ENCODE assay signal across 11 cellular contexts in genomic region chrX:136714626-136715599, GRCh38.
A peak's percentile ranks its signal among the peaks of the same experiment; 100 is the strongest.
DNase-seq lines count a peak whose midpoint lies in the region; ATAC-seq and TF ChIP-seq lines count a peak whose summit lies in the region.
"Had no signal": no experiment of that assay in that cellular context is flagged by ENCODE, and none has a peak within 500 bp of the region (broad histone marks: within the 10 kb centered on the region; RNA-seq: fewer than 3 reads in every experiment).

No MANE protein-coding gene starts in this region.

- H3K27ac Mint-ChIP-seq in CD4-positive, alpha-beta memory T cell, result peak overlapping the region; percentile 82 to 96 (median 89)
- H3K27ac Mint-ChIP-seq in T-helper 17 cell, result peak overlapping the region; percentile 91
- H3K27ac Mint-ChIP-seq in H9, result no peak overlapping the region; a peak in 1 of 7 replicates
- H3K27ac Mint-ChIP-seq: nephron had no signal

- no peak overlapping the region for H2BK12ac ChIP-seq in H9 (ENCODE audit: insufficient read length, low read depth, low read length)

- no peak overlapping the region for H2BK15ac ChIP-seq in H9 (ENCODE audit: low read depth, low read length)

- no peaks in the 10 kb centered on the region for H3K27me3 Mint-ChIP-seq in CD4-positive, alpha-beta memory T cell
- no peaks in the 10 kb centered on the region for H3K27me3 Mint-ChIP-seq in T-helper 17 cell
- no peaks in the 10 kb centered on the region; the same call in 1 of the 2 replicates for H3K27me3 Mint-ChIP-seq in H9 (ENCODE audit: low read depth)

- no peak overlapping the region for H3K4me2 ChIP-seq in H9 (ENCODE audit: insufficient read depth, insufficient read length, low read length)

- H3K18ac ChIP-seq in H9 (ENCODE audit: insufficient read length, low read depth, low read length), result no peak overlapping the region

- no peak overlapping the region for H4K91ac ChIP-seq in H9 (ENCODE audit: insufficient read length, low read depth, low read length)

- H4K20me1 ChIP-seq in H9 (ENCODE audit: control insufficient read depth, insufficient read depth, insufficient read length), result no peaks in the 10 kb centered on the region

- peak overlapping the region; percentile 49 for H3K27ac ChIP-seq in CD4-positive, alpha-beta memory T cell (ENCODE audit: low read depth, low read length)
- H3K27ac ChIP-seq in H9 (ENCODE audit: insufficient read length, low read depth, low read length), result no peak overlapping the region

- ATAC-seq in GM19328 (IDR thresholded peaks at IDR 0.05; ENCODE audit: unreplicated experiment) (peak; percentile 62), HG03064 (IDR thresholded peaks at IDR 0.05; ENCODE audit: low read depth, unreplicated experiment) (peak; percentile 84), T-helper 17 cell (peak; percentile 46)
- ATAC-seq: esophagus mucosa had no signal

- no peak overlapping the region for H4K8ac ChIP-seq in H9 (replicated peaks; ENCODE audit: insufficient read length, low read depth, low read length)

- H3K4me1 ChIP-seq in CD4-positive, alpha-beta memory T cell (ENCODE audit: insufficient read depth, low read length), result peaks cover 56% of the 10 kb centered on the region
- no peaks in the 10 kb centered on the region for H3K4me1 ChIP-seq in H9 (ENCODE audit: insufficient read depth, low read length)

- no peak overlapping the region for H2BK20ac ChIP-seq in H9 (ENCODE audit: low read depth, low read length, poor library complexity, severe bottlenecking)

- no peak overlapping the region for H2BK120ac ChIP-seq in H9 (ENCODE audit: low read depth, low read length, poor library complexity, severe bottlenecking)

- no peak overlapping the region for H2BK5ac ChIP-seq in H9 (ENCODE audit: insufficient read length, low read length)

- intact Hi-C loops in CD4-positive, alpha-beta memory T cell (cut with micrococcal nuclease), result no loop called here

- H3K23me2 ChIP-seq in H9 (ENCODE audit: insufficient read length, low read depth, low read length, poor library complexity, severe bottlenecking), result no peaks in the 10 kb centered on the region

- H3K23ac ChIP-seq in H9 (ENCODE audit: insufficient read length, low read depth, low read length), result no peak overlapping the region

- no peak overlapping the region for H2AFZ ChIP-seq in H9 (ENCODE audit: low read length)

- no peaks in the 10 kb centered on the region for H3K9me3 Mint-ChIP-seq in CD4-positive, alpha-beta memory T cell
- peaks cover 26 to 57% of the 10 kb centered on the region in 2 experiments for H3K9me3 Mint-ChIP-seq in H9

- H3T11ph ChIP-seq in H9 (ENCODE audit: low read length), result no peak overlapping the region

- no peaks in the 10 kb centered on the region for H3K79me2 ChIP-seq in H9 (ENCODE audit: insufficient read depth, low read length)

- H3K4me1 Mint-ChIP-seq in CD4-positive, alpha-beta memory T cell, result peaks cover 38 to 69% (median 53%) of the 10 kb centered on the region in 4 donors
- H3K4me1 Mint-ChIP-seq in T-helper 17 cell (peaks cover 24% of the 10 kb centered on the region), H9 (peaks cover 8 to 10% of the 10 kb centered on the region in 2 experiments)
- H3K4me1 Mint-ChIP-seq: nephron had no signal

- peaks cover 2 to 14% of the 10 kb centered on the region in 2 donors for H3K36me3 Mint-ChIP-seq in CD4-positive, alpha-beta memory T cell
- H3K36me3 Mint-ChIP-seq in T-helper 17 cell (ENCODE audit: low read depth), result no peaks in the 10 kb centered on the region
- no peaks in the 10 kb centered on the region for H3K36me3 Mint-ChIP-seq in H9 (ENCODE audit: insufficient read depth in 1 of 3, low read depth in 3 of 3)

- CTCF ChIA-PET in CD4-positive, alpha-beta memory T cell (lab: Charles Lee; ENCODE audit: partially characterized antibody), result no interaction called here

- H3K4me3 Mint-ChIP-seq in CD4-positive, alpha-beta memory T cell, result peak overlapping the region; percentile 45 to 81 (median 67)
- H3K4me3 Mint-ChIP-seq in T-helper 17 cell, result peak overlapping the region; percentile 66
- H3K4me3 Mint-ChIP-seq in H9, result no peak overlapping the region
- H3K4me3 Mint-ChIP-seq: nephron had no signal

- H4K5ac ChIP-seq in H9 (ENCODE audit: insufficient read length, low read depth, low read length), result no peak overlapping the region

- POLR2A ChIA-PET in CD4-positive, alpha-beta memory T cell (lab: Charles Lee; ENCODE audit: partially characterized antibody), result interaction anchor here (0.7 to 2.2 kb wide), 3 partner anchors 51 to 165 kb away, joined by 3 to 10 read pairs (median 4); partner anchors contain the start of gene RBMX

- WGBS in H9 (ENCODE audit: extremely low coverage, insufficient read length, low lambda C conversion rate), result no CpG with 5 or more reads among the region's 6 CpGs

- no peaks in the 10 kb centered on the region for H3K36me3 ChIP-seq in CD4-positive, alpha-beta memory T cell (ENCODE audit: insufficient read depth, low read length)

- peak overlapping the region in 1 of 2 donors; percentile 1 for H3K4me3 ChIP-seq in CD4-positive, alpha-beta memory T cell (ENCODE audit: low read length in 2 of 2)

- no peak overlapping the region for H3K56ac ChIP-seq in H9 (ENCODE audit: insufficient read length, low read depth, low read length)

- H3K9me3 ChIP-seq in CD4-positive, alpha-beta memory T cell (ENCODE audit: control insufficient read depth in 1 of 2, low read length in 2 of 2), result no peaks in the 10 kb centered on the region
- H3K9me3 ChIP-seq in T-helper 17 cell (ENCODE audit: control insufficient read depth, low read length, poor library complexity, severe bottlenecking) (no peaks in the 10 kb centered on the region), H9 (ENCODE audit: control insufficient read depth, low read depth, low read length) (peaks cover 14% of the 10 kb centered on the region)

- DNase-seq in CD4-positive, alpha-beta memory T cell, result no peak
- DNase-seq in T-helper 17 cell, result no peak
- no peak for DNase-seq in GOT3 (lab: John Stamatoyannopoulos, UW)
- DNase-seq in H9, result no peak
- no peak for DNase-seq in stimulated activated CD8-positive, alpha-beta memory T cell treated with anti-CD3 and anti-CD28 coated beads, Interleukin-4, amount 100 ng/mL, for 48 hours
- DNase-seq in GM03348 (ENCODE audit: low spot score), result no peak
- DNase-seq: stimulated activated naive CD4-positive, alpha-beta T cell treated with Interleukin-2 at 50 U/mL for 16 hours had no signal

- H3K9ac ChIP-seq in H9 (ENCODE audit: extremely low read depth, insufficient read length, low read length), result no peak overlapping the region

- H3K4ac ChIP-seq in H9 (ENCODE audit: low read depth, low read length), result no peak overlapping the region

- H3K79me1 ChIP-seq in H9 (ENCODE audit: insufficient read depth, low read depth, low read length, poor library complexity, severe bottlenecking), result no peaks in the 10 kb centered on the region

- no peak overlapping the region for H2AK5ac ChIP-seq in H9 (ENCODE audit: insufficient read length, low read length)

- no peak overlapping the region for H3K14ac ChIP-seq in H9 (ENCODE audit: insufficient read depth, low read length)

- H3K27me3 ChIP-seq in CD4-positive, alpha-beta memory T cell (ENCODE audit: insufficient read depth, low read length), result no peaks in the 10 kb centered on the region
- no peaks in the 10 kb centered on the region for H3K27me3 ChIP-seq in H9 (ENCODE audit: insufficient read depth, low read length)

- TF ChIP-seq CTCF in H9 (conservative IDR thresholded peaks at IDR 0.05), result no peak

Comparison
In these comparisons a context has a peak if more than half of its experiments do, and no peak if none do; other contexts are left out.
1. H3K27ac Mint-ChIP-seq: peak in CD4-positive, alpha-beta memory T cell (7 of 7) and T-helper 17 cell (single experiment); none in H9 (0 of 3).
2. H3K4me3 Mint-ChIP-seq: peak in CD4-positive, alpha-beta memory T cell (8 of 8) and T-helper 17 cell (single experiment); none in H9 (0 of 2).
3. Peak in every context shown above with its lines, with median percentiles within 50 percentile points of each other: ATAC-seq.